In the genomic region with DNA sequence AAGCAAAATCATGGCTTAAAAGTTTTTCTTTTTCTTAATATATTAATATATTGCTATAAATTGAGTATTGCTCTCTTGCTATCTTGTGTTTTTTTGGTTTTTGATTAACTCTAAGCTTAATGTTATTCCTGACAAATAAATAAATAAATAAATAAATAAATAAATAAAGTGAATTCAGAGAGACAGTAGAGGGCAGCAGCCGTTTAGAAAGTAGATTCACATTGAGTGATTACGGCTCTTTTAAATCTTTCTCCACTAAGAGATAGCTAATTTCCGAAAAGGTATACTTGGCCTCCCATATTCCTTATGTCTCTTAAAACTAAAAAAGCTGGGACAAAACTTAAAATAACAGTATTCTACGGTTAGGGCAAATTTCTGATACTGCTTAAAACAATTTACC, we compare ENCODE assay signal across 8 cellular contexts. TPM values are rescaled to one million over a fixed set of nuclear protein-coding genes. Genes with fewer than 3 reads are reported as not detected.
DNase-seq lines count a peak whose midpoint lies in the region; ATAC-seq and TF ChIP-seq lines count a peak whose summit lies in the region.

No MANE protein-coding gene starts in this region.

- no peak overlapping the region for H3K27ac ChIP-seq in HCT116 (ENCODE audit: low read depth, low read length)

- H3K36me3 ChIP-seq in HCT116 (ENCODE audit: control insufficient read depth in 1 of 2, insufficient read depth in 2 of 2, low read length in 2 of 2), result peaks cover 4% of the 10 kb centered on the region in 2 experiments; a peak in 2 of 4 replicates

- H3K9ac ChIP-seq in HCT116 (ENCODE audit: low read length), result no peak overlapping the region

- no TSS peak for BruUV-seq in HCT116 (replicated peaks; lab: Mats Ljungman, UMichigan)

- intact Hi-C loops in HCT116 (cut with micrococcal nuclease), result loop anchor here (1.0 to 5.0 kb wide), 2 partner anchors 330 to 670 kb away; no protein-coding TSS in a partner anchor

- H2AFZ ChIP-seq in HCT116 (ENCODE audit: low read depth, low read length, poor library complexity, severe bottlenecking), result no peak overlapping the region

- no peak overlapping the region for H3K4me3 ChIP-seq in HCT116 (replicated peaks in 1 of 2; ENCODE audit: low read depth in 1 of 2, low read length in 2 of 2)
- no peak overlapping the region for H3K4me3 ChIP-seq in astrocyte of the cerebellum (ENCODE audit: low read depth, low read length)

- TF ChIP-seq POLR2A in HCT116 (IDR thresholded peaks at IDR 0.05; ENCODE audit: borderline replicate concordance, extremely low read depth, insufficient read depth, insufficient read length), result no peak

- no peaks in the 10 kb centered on the region for H3K79me2 ChIP-seq in HCT116 (ENCODE audit: insufficient read depth, low read length)

- H4K20me1 ChIP-seq in HCT116 (ENCODE audit: insufficient read depth), result no peaks in the 10 kb centered on the region

- no peaks in the 10 kb centered on the region for H3K9me3 ChIP-seq in HCT116 (ENCODE audit: control insufficient read depth in 1 of 2, insufficient read depth in 1 of 2, low read depth in 1 of 2, low read length in 2 of 2)

- no peak for ATAC-seq in HCT116
- no peak for ATAC-seq in HG03469 (IDR thresholded peaks at IDR 0.05; ENCODE audit: unreplicated experiment)
- ATAC-seq in HG02571 (IDR thresholded peaks at IDR 0.05; ENCODE audit: unreplicated experiment), result no peak
- ATAC-seq in GM18520 (IDR thresholded peaks at IDR 0.05; ENCODE audit: unreplicated experiment), result no peak
- ATAC-seq in HG02973 (IDR thresholded peaks at IDR 0.05; ENCODE audit: unreplicated experiment), result no peak

- TF ChIP-seq RAD21 in HCT116 (IDR thresholded peaks at IDR 0.05; ENCODE audit: low read depth), result peak; percentile 67

- no peak overlapping the region for H3K4me2 ChIP-seq in HCT116 (ENCODE audit: low read length)

- POLR2A ChIA-PET in HCT116 (lab: Charles Lee), result interaction anchor here (1.1 kb wide), 1 partner anchor 331 kb away, joined by 3 read pairs; no protein-coding TSS in a partner anchor

- CTCF ChIA-PET in HCT116 (lab: Charles Lee), result interaction anchor here (0.8 to 2.1 kb wide), 19 partner anchors 14 to 672 kb away, joined by 3 to 64 read pairs (median 4); no protein-coding TSS in a partner anchor

- in situ Hi-C loops in astrocyte of the cerebellum (cut with HindIII; ENCODE audit: low sequenced_read_pairs), result no loop called here

- RAD21 ChIA-PET in HCT116 (lab: Charles Lee; ENCODE audit: low non-redundant PET in 1 of 2, low total read pairs in 2 of 2, uncharacterized antibody in 2 of 2, unreplicated experiment in 2 of 2), result interaction anchor here (0.5 to 1.9 kb wide), 5 partner anchors 25 to 330 kb away, joined by 4 to 10 read pairs (median 6); no protein-coding TSS in a partner anchor

- TF ChIP-seq CTCF in AG09319 (IDR thresholded peaks at IDR 0.05; ENCODE audit: low read depth, low read length) (peak; percentile 40), HCT116 (IDR thresholded peaks at IDR 0.05 in 2 of 3, conservative IDR thresholded peaks at IDR 0.05 in 1 of 3; ENCODE audit: borderline replicate concordance in 1 of 3, insufficient read depth in 1 of 3, low read depth in 2 of 3, low read length in 2 of 3) (peak; percentile 16 to 52 (median 20); a peak in 1 of 6 replicates), astrocyte of the cerebellum (IDR thresholded peaks at IDR 0.05; ENCODE audit: low read depth, low read length, missing control alignments) (peak; percentile 32)

- H3K4me1 ChIP-seq in HCT116 (ENCODE audit: control insufficient read depth in 1 of 2, insufficient read depth in 2 of 2, low read length in 2 of 2), result no peaks in the 10 kb centered on the region

- DNase-seq in AG09319 (ENCODE audit: extremely low read depth, low read depth) (peak; percentile 28), HCT116 (ENCODE audit: low read depth, low spot score) (no peak), astrocyte of the cerebellum (ENCODE audit: low read depth) (peak; percentile 23), left kidney (ENCODE audit: low read depth, low spot score) (peak; percentile 57)

- H3K9me2 ChIP-seq in HCT116 (ENCODE audit: insufficient read depth), result no peaks in the 10 kb centered on the region

- H3K27me3 ChIP-seq in HCT116 (ENCODE audit: insufficient read depth, low read length), result no peaks in the 10 kb centered on the region

TF ChIP-seq in HCT116, 20 proteins besides CTCF, POLR2A, EP300 and RAD21:
- TF ChIP-seq SIN3A (IDR thresholded peaks at IDR 0.05; ENCODE audit: low read depth) (no peak), YY1 (IDR thresholded peaks at IDR 0.05; ENCODE audit: extremely low read depth, insufficient replicate concordance, low read depth, low read length) (no peak), SRF (IDR thresholded peaks at IDR 0.05; ENCODE audit: low read depth) (no peak), EZH2phosphoT487 (IDR thresholded peaks at IDR 0.05; ENCODE audit: borderline replicate concordance) (no peak), EZH2 (IDR thresholded peaks at IDR 0.05) (no peak), CEBPB (IDR thresholded peaks at IDR 0.05; ENCODE audit: low read depth) (no peak), FOSL1 (IDR thresholded peaks at IDR 0.05; ENCODE audit: low read depth) (no peak), ZNF274 (IDR thresholded peaks at IDR 0.05; ENCODE audit: low read depth, low read length) (no peak), CBX3 (IDR thresholded peaks at IDR 0.05; ENCODE audit: low read depth) (no peak), ZFX (IDR thresholded peaks at IDR 0.05) (no peak), EGR1 (IDR thresholded peaks at IDR 0.05; ENCODE audit: low read depth) (no peak), TCF7L2 (IDR thresholded peaks at IDR 0.05; ENCODE audit: borderline replicate concordance, extremely low read depth, insufficient read depth, insufficient read length) (no peak), ELF1 (IDR thresholded peaks at IDR 0.05; ENCODE audit: borderline replicate concordance, low read depth) (no peak), JUND (IDR thresholded peaks at IDR 0.05) (no peak), POLR2AphosphoS5 (IDR thresholded peaks at IDR 0.05; ENCODE audit: low read depth, low read length) (no peak), SP1 (IDR thresholded peaks at IDR 0.05; ENCODE audit: low read depth) (no peak)
- TF ChIP-seq, protein P1, sequence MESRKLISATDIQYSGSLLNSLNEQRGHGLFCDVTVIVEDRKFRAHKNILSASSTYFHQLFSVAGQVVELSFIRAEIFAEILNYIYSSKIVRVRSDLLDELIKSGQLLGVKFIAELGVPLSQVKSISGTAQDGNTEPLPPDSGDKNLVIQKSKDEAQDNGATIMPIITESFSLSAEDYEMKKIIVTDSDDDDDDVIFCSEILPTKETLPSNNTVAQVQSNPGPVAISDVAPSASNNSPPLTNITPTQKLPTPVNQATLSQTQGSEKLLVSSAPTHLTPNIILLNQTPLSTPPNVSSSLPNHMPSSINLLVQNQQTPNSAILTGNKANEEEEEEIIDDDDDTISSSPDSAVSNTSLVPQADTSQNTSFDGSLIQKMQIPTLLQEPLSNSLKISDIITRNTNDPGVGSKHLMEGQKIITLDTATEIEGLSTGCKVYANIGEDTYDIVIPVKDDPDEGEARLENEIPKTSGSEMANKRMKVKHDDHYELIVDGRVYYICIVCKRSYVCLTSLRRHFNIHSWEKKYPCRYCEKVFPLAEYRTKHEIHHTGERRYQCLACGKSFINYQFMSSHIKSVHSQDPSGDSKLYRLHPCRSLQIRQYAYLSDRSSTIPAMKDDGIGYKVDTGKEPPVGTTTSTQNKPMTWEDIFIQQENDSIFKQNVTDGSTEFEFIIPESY (IDR thresholded peaks at IDR 0.05; ENCODE audit: extremely low read depth, insufficient replicate concordance, low read length), result no peak
- TF ChIP-seq, protein P2, sequence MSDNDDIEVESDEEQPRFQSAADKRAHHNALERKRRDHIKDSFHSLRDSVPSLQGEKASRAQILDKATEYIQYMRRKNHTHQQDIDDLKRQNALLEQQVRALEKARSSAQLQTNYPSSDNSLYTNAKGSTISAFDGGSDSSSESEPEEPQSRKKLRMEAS (IDR thresholded peaks at IDR 0.05), result no peak
- TF ChIP-seq, protein P3, sequence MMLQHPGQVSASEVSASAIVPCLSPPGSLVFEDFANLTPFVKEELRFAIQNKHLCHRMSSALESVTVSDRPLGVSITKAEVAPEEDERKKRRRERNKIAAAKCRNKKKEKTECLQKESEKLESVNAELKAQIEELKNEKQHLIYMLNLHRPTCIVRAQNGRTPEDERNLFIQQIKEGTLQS (IDR thresholded peaks at IDR 0.05), result no peak

RNA-seq across cellular contexts. Expression of a gene that starts 34.3 kb away (rescaled TPM):
- total RNA-seq in HCT116 (2021; ENCODE audit: unreplicated experiment), result 54.9 TPM
- polyA plus RNA-seq in HCT116 (2012), result 11.9 and 17.4 TPM in 2 replicates
